1 cellular context compared by ENCODE assay signal in the genomic region with DNA sequence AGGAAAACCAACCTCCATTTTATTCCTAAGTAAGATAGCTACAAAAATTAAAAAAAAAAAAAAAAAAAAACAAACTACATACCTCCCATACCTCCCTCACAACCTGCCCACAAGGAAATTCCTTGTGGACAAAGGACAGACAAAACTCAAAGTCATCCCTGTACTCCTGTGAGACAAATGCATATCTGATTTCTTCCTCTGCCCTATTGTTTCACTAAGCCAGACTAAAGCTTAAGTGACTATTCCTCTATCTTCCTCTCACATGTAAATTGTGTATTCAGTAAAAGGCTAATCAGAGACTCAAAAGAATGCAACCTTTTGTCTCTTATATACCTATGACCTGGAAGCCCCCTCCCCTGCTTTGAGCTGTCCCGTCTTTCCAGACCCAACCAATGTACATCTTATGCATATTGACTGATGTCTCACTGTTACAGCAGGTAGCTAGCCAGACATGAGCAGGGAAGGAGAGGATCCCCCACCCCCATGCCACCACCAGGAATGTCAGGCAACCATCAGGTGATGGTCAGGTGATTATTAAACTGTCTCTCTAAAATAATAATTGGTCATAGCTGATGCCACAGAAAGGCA.
TF ChIP-seq lines count a peak whose summit lies in the region.

No MANE protein-coding gene starts in this region.

TF ChIP-seq in WTC11, 78 proteins besides CTCF, POLR2A, EP300 and RAD21 (continued from another document):
- TF ChIP-seq, protein P1, sequence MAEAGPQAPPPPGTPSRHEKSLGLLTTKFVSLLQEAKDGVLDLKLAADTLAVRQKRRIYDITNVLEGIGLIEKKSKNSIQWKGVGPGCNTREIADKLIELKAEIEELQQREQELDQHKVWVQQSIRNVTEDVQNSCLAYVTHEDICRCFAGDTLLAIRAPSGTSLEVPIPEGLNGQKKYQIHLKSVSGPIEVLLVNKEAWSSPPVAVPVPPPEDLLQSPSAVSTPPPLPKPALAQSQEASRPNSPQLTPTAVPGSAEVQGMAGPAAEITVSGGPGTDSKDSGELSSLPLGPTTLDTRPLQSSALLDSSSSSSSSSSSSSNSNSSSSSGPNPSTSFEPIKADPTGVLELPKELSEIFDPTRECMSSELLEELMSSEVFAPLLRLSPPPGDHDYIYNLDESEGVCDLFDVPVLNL (CRISPR knock-in tag; IDR thresholded peaks at IDR 0.05; ENCODE audit: borderline replicate concordance, low read depth): no peak
- TF ChIP-seq, protein P2, sequence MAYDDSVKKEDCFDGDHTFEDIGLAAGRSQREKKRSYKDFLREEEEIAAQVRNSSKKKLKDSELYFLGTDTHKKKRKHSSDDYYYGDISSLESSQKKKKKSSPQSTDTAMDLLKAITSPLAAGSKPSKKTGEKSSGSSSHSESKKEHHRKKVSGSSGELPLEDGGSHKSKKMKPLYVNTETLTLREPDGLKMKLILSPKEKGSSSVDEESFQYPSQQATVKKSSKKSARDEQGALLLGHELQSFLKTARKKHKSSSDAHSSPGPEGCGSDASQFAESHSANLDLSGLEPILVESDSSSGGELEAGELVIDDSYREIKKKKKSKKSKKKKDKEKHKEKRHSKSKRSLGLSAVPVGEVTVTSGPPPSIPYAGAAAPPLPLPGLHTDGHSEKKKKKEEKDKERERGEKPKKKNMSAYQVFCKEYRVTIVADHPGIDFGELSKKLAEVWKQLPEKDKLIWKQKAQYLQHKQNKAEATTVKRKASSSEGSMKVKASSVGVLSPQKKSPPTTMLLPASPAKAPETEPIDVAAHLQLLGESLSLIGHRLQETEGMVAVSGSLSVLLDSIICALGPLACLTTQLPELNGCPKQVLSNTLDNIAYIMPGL (CRISPR knock-in tag; IDR thresholded peaks at IDR 0.05): no peak
- TF ChIP-seq, protein P3, sequence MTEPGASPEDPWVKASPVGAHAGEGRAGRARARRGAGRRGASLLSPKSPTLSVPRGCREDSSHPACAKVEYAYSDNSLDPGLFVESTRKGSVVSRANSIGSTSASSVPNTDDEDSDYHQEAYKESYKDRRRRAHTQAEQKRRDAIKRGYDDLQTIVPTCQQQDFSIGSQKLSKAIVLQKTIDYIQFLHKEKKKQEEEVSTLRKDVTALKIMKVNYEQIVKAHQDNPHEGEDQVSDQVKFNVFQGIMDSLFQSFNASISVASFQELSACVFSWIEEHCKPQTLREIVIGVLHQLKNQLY (CRISPR knock-in tag; IDR thresholded peaks at IDR 0.05): no peak
- no peak for TF ChIP-seq GABPB1 (CRISPR knock-in tag; IDR thresholded peaks at IDR 0.05)
